1 cellular context compared by ENCODE assay signal in genomic region chr1:3942416-3943122, GRCh38.
A peak's percentile ranks its signal among the peaks of the same experiment; 100 is the strongest.
TF ChIP-seq lines count a peak whose summit lies in the region.

No MANE protein-coding gene starts in this region.

TF ChIP-seq in HepG2, 621 proteins besides CTCF, POLR2A, EP300 and RAD21 (continued from another document and continues in another):
- TF ChIP-seq GABPB1 (CRISPR knock-in tag; IDR thresholded peaks at IDR 0.05) (no peak), TARDBP (CRISPR knock-in tag; IDR thresholded peaks at IDR 0.05) (0 out of 2 replicates have a peak, but pooled peaks have one; percentile 17), KDM5A (IDR thresholded peaks at IDR 0.05; ENCODE audit: borderline replicate concordance, low read length) (no peak), CBFB (CRISPR knock-in tag; IDR thresholded peaks at IDR 0.05) (no peak), ZNF136 (CRISPR knock-in tag; IDR thresholded peaks at IDR 0.05; ENCODE audit: low read depth) (no peak), ZNF33A (CRISPR knock-in tag; IDR thresholded peaks at IDR 0.05; ENCODE audit: borderline replicate concordance) (no peak), ZBTB42 (CRISPR knock-in tag; IDR thresholded peaks at IDR 0.05) (0 out of 2 replicates have a peak, but pooled peaks have one; percentile 64), ZNF609 (CRISPR knock-in tag; IDR thresholded peaks at IDR 0.05; ENCODE audit: borderline replicate concordance) (peak; percentile 77; the same call in 1 of the 2 replicates), HHEX (CRISPR knock-in tag; IDR thresholded peaks at IDR 0.05) (peak; percentile 80), ZMAT5 (CRISPR knock-in tag; IDR thresholded peaks at IDR 0.05; ENCODE audit: borderline replicate concordance, low read depth) (no peak), CBX5 (CRISPR knock-in tag; IDR thresholded peaks at IDR 0.05; ENCODE audit: borderline replicate concordance) (no peak), ZNF639 (CRISPR knock-in tag; conservative IDR thresholded peaks at IDR 0.05) (no peak), ZNF598 (CRISPR knock-in tag; IDR thresholded peaks at IDR 0.05; ENCODE audit: borderline replicate concordance) (no peak), ZNF605 (CRISPR knock-in tag; IDR thresholded peaks at IDR 0.05) (no peak), ZNF30 (CRISPR knock-in tag; IDR thresholded peaks at IDR 0.05) (no peak), NR2C2 (CRISPR knock-in tag; IDR thresholded peaks at IDR 0.05; ENCODE audit: borderline replicate concordance) (no peak), CREB1 (IDR thresholded peaks at IDR 0.05) (no peak), CREB1 (CRISPR knock-in tag; IDR thresholded peaks at IDR 0.05) (peak; percentile 49; the same call in 1 of the 2 replicates), GTF2F1 (IDR thresholded peaks at IDR 0.05; ENCODE audit: low read length) (no peak), ZNF317 (CRISPR knock-in tag; IDR thresholded peaks at IDR 0.05) (no peak), ZNF484 (CRISPR knock-in tag; IDR thresholded peaks at IDR 0.05; ENCODE audit: borderline replicate concordance, low read depth) (no peak), ZFY (CRISPR knock-in tag; IDR thresholded peaks at IDR 0.05) (no peak), HCFC1 (IDR thresholded peaks at IDR 0.05; ENCODE audit: low read depth, low read length) (no peak), ZNF883 (CRISPR knock-in tag; IDR thresholded peaks at IDR 0.05; ENCODE audit: not compliant biosample characterization) (no peak), SOX5 (CRISPR knock-in tag; IDR thresholded peaks at IDR 0.05; ENCODE audit: borderline replicate concordance) (peak; percentile 26; the same call in 1 of the 2 replicates), FOXP1 (IDR thresholded peaks at IDR 0.05) (no peak), FOXP1 (CRISPR knock-in tag; IDR thresholded peaks at IDR 0.05) (peak; percentile 47), ZNF431 (CRISPR knock-in tag; IDR thresholded peaks at IDR 0.05; ENCODE audit: borderline replicate concordance, low read depth) (no peak), THRA (CRISPR knock-in tag; IDR thresholded peaks at IDR 0.05; ENCODE audit: borderline replicate concordance) (0 out of 2 replicates have a peak, but pooled peaks have one; percentile 19), ZBED4 (CRISPR knock-in tag; IDR thresholded peaks at IDR 0.05; ENCODE audit: borderline replicate concordance) (no peak), ETV6 (CRISPR knock-in tag; conservative IDR thresholded peaks at IDR 0.05) (no peak), NR2F1 (CRISPR knock-in tag; IDR thresholded peaks at IDR 0.05) (no peak), PAF1 (CRISPR knock-in tag; IDR thresholded peaks at IDR 0.05) (no peak), IKZF1 (IDR thresholded peaks at IDR 0.05) (no peak), KAT2B (IDR thresholded peaks at IDR 0.05; ENCODE audit: borderline replicate concordance, low read depth, low read length) (no peak), NR2F6 (IDR thresholded peaks at IDR 0.05) (no peak), NR2F6 (CRISPR knock-in tag; IDR thresholded peaks at IDR 0.05) (no peak), RERE (CRISPR knock-in tag; IDR thresholded peaks at IDR 0.05; ENCODE audit: low read depth) (peak; percentile 73; the same call in 1 of the 2 replicates), ZNF264 (CRISPR knock-in tag; IDR thresholded peaks at IDR 0.05) (no peak), HNF1B (CRISPR knock-in tag; IDR thresholded peaks at IDR 0.05) (no peak), ZNF724P (CRISPR knock-in tag; IDR thresholded peaks at IDR 0.05; ENCODE audit: borderline replicate concordance) (no peak), MYC (CRISPR knock-in tag; IDR thresholded peaks at IDR 0.05; ENCODE audit: borderline replicate concordance) (peak; percentile 26; the same call in 1 of the 2 replicates), MTF2 (CRISPR knock-in tag; IDR thresholded peaks at IDR 0.05; ENCODE audit: borderline replicate concordance) (no peak), STAT5B (CRISPR knock-in tag; IDR thresholded peaks at IDR 0.05) (no peak), ZBTB34 (CRISPR knock-in tag; IDR thresholded peaks at IDR 0.05) (peak; percentile 56; the same call in 1 of the 2 replicates), ZNF773 (CRISPR knock-in tag; IDR thresholded peaks at IDR 0.05; ENCODE audit: borderline replicate concordance) (no peak), ZNF24 (IDR thresholded peaks at IDR 0.05) (peak; percentile 88), ZNF768 (CRISPR knock-in tag; IDR thresholded peaks at IDR 0.05) (no peak)
